Comparison of ENCODE assay signal across 8 cellular contexts in the genomic region with DNA sequence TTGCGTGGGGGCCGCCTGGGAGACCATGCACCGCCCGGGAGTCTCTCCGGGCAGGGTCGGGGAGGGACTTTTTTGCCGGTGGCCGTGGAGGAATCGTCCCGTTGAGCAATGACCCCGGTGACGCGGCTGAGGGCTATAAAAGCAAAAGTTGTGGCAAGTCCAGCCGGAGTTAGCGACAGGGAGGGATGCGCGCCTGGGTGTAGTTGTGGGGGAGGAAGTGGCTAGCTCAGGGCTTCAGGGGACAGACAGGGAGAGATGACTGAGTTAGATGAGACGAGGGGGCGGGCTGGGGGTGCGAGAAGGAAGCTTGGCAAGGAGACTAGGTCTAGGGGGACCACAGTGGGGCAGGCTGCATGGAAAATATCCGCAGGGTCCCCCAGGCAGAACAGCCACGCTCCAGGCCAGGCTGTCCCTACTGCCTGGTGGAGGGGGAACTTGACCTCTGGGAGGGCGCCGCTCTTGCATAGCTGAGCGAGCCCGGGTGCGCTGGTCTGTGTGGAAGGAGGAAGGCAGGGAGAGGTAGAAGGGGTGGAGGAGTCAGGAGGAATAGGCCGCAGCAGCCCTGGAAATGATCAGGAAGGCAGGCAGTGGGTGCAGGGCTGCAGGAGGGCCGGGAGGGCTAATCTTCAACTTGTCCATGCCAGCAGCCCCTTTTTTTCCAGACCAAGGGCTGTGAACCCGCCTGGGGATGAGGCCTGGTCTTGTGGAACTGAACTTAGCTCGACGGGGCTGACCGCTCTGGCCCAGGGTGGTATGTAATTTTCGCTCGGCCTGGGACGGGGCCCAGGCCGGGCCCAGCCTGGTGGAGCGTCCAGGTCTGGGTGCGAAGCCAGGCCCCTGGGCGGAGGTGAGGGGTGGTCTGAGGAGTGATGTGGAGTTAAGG. TPM values are rescaled to one million over a fixed set of nuclear protein-coding genes. Genes with fewer than 3 reads are reported as not detected.
DNase-seq lines count a peak whose midpoint lies in the region; ATAC-seq and TF ChIP-seq lines count a peak whose summit lies in the region.

A gene (plus strand): TSS at position 166 of the 883 bp plus-strand sequence.

- no peaks in the 10 kb centered on the region for H3K9me3 ChIP-seq in esophagus squamous epithelium

- H3K27me3 Mint-ChIP-seq in naive B cell = no peaks in the 10 kb centered on the region

- H3K27ac Mint-ChIP-seq in naive B cell = peak within 1 kb of the TSS; percentile 98 to 100 (median 100)
- H3K27ac Mint-ChIP-seq in stimulated activated effector memory CD8-positive, alpha-beta T cell treated with anti-CD3 and anti-CD28 coated beads, Interleukin-12 subunit alpha, Interleukin-12 subunit beta, amount 100 ng/mL, for 72 hours = peak within 1 kb of the TSS; percentile 100

- no peaks in the 10 kb centered on the region for H3K27me3 ChIP-seq in esophagus squamous epithelium

- peak; percentile 74 for DNase-seq in COLO829 (ENCODE audit: low spot score)
- peak; percentile 96 for DNase-seq in RPMI7951 (ENCODE audit: low read depth)
- peak; percentile 85 for DNase-seq in activated T-helper 1 cell treated with Interleukin-2 at 50 U/mL for 16 hours (ENCODE audit: low read depth)
- peak; percentile 74 for DNase-seq in esophagus squamous epithelium (lab: John Stamatoyannopoulos, UW)
- DNase-seq in naive B cell = peak; percentile 79
- DNase-seq in stimulated activated effector memory CD8-positive, alpha-beta T cell treated with anti-CD3 and anti-CD28 coated beads, Interleukin-12 subunit alpha, Interleukin-12 subunit beta, amount 100 ng/mL, for 72 hours (ENCODE audit: low spot score in 2 of 2) = peak; percentile 99 to 100

- H3K36me3 Mint-ChIP-seq in naive B cell = peaks cover 5 to 9% of the 10 kb centered on the region in 2 donors
- peaks cover 100% of the 10 kb centered on the region for H3K36me3 Mint-ChIP-seq in stimulated activated effector memory CD8-positive, alpha-beta T cell treated with anti-CD3 and anti-CD28 coated beads, Interleukin-12 subunit alpha, Interleukin-12 subunit beta, amount 100 ng/mL, for 72 hours

- H3K4me1 Mint-ChIP-seq in naive B cell = peaks cover 77 to 96% (median 95%) of the 10 kb centered on the region in 3 donors
- peaks cover 76% of the 10 kb centered on the region for H3K4me1 Mint-ChIP-seq in stimulated activated effector memory CD8-positive, alpha-beta T cell treated with anti-CD3 and anti-CD28 coated beads, Interleukin-12 subunit alpha, Interleukin-12 subunit beta, amount 100 ng/mL, for 72 hours

- 0 to 1% methylated on average over 8 to 22 of the region's 40 CpGs for WGBS in esophagus squamous epithelium, 2 donors

- H3K27ac ChIP-seq in esophagus squamous epithelium = peak within 1 kb of the TSS; percentile 99 to 100 (median 100)

- peaks cover 29 to 55% (median 30%) of the 10 kb centered on the region in 3 donors for H3K4me1 ChIP-seq in esophagus squamous epithelium

- intact Hi-C loops in esophagus squamous epithelium (cut with DNase I) = loop anchor here (2.0 to 10.0 kb wide), 2 partner anchors 52 to 76 kb away; a partner anchor contains a TSS

- TF ChIP-seq POLR2A in esophagus squamous epithelium (IDR thresholded peaks at IDR 0.05) = peak; percentile 64 to 100 (median 100)

- ATAC-seq in HG03196 (IDR thresholded peaks at IDR 0.05; ENCODE audit: unreplicated experiment) (peak; percentile 22), naive B cell (ENCODE audit: low read depth in 2 of 2) (peak in 1 of 2 donors; percentile 2), HG02588 (IDR thresholded peaks at IDR 0.05; ENCODE audit: unreplicated experiment) (no peak)
- ATAC-seq in stimulated activated effector memory CD8-positive, alpha-beta T cell treated with anti-CD3 and anti-CD28 coated beads, Interleukin-12 subunit alpha, Interleukin-12 subunit beta, amount 100 ng/mL, for 72 hours = peak; percentile 22

- peak in 3 of 6 experiments; percentile 6 to 20 (median 9) for TF ChIP-seq CTCF in esophagus squamous epithelium (IDR thresholded peaks at IDR 0.05)

- peak within 1 kb of the TSS; percentile 69 to 95 (median 84) for H3K4me3 ChIP-seq in esophagus squamous epithelium

- H3K4me3 Mint-ChIP-seq in naive B cell = peak within 1 kb of the TSS; percentile 84 to 98 (median 94)
- H3K4me3 Mint-ChIP-seq in stimulated activated effector memory CD8-positive, alpha-beta T cell treated with anti-CD3 and anti-CD28 coated beads, Interleukin-12 subunit alpha, Interleukin-12 subunit beta, amount 100 ng/mL, for 72 hours = peak within 1 kb of the TSS; percentile 96

- H3K36me3 ChIP-seq in esophagus squamous epithelium = peaks cover 0 to 46% (median 38%) of the 10 kb centered on the region in 3 donors

- no peaks in the 10 kb centered on the region for H3K9me3 Mint-ChIP-seq in naive B cell
- no peaks in the 10 kb centered on the region for H3K9me3 Mint-ChIP-seq in stimulated activated effector memory CD8-positive, alpha-beta T cell treated with anti-CD3 and anti-CD28 coated beads, Interleukin-12 subunit alpha, Interleukin-12 subunit beta, amount 100 ng/mL, for 72 hours

RNA-seq across cellular contexts. Expression of the gene that starts here (rescaled TPM):
- total RNA-seq in RPMI7951 (2014; rRNA removed; shearing (Covaris generic)) = 3.5 and 4.7 TPM in 2 replicates
- 100 to 1,000 TPM in 3 of 4 donors, 10 to 100 TPM in 1; 30.6 to 705 (median 357) TPM for total RNA-seq in esophagus squamous epithelium
- polyA plus RNA-seq in naive B cell (ENCODE audit: low read depth in 6 of 6) = 1 to 10 TPM in 5 of 6 donors, under 1 TPM in 1; 0.88 to 4.2 (median 1.2) TPM
